ENCODE assay signal across 23 cellular contexts in the genomic region with DNA sequence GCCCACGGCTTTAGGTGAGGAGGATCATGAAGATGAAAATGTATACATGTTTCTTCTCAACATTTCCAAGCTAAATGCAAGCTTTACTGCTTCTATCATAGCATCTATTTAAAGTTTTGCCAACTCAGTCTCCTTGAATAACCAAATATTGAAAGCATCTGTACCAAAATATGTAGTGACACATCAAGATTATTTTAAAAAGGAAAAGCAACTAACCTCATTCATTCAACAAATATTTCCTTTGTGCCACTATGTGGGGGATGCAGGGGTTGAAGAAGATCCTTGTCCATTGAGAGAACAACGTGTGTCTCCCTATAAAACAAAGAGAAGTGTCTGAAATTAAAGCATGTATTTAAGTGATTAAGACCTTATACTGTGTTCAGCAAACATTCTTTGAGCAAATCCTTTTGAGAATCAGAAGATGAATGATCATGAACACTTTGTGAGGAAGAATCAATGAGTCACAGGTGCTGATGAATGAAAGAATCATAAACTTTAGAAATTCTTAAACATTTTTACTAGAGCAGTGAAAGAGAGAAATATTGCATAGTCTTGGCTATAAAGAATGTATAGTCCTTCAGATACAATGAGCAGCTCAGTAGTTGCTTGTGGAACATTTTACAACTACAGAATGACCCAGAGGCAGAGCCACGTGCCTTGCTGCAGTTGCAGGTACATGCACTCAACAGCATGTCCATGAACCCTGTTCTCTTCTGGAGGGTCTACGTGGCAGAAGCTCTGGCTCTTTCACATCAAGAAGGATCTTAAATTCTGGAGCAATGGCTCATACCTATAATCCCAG. TPM values are rescaled to one million over a fixed set of nuclear protein-coding genes. Genes with fewer than 3 reads are reported as not detected.
DNase-seq lines count a peak whose midpoint lies in the region; TF ChIP-seq lines count a peak whose summit lies in the region.
"Had no signal": no experiment of that assay in that cellular context is flagged by ENCODE, and none has a peak within 500 bp of the region (broad histone marks: within the 10 kb centered on the region; RNA-seq: fewer than 3 reads in every experiment).

No MANE protein-coding gene starts in this region.

- H3K4me1 ChIP-seq in fibroblast of lung (ENCODE audit: control insufficient read depth, extremely low read depth, insufficient read depth, low read length) = peaks cover 13% of the 10 kb centered on the region
- H3K4me1 ChIP-seq: sigmoid colon had no signal

- no peaks in the 10 kb centered on the region for H3K36me3 ChIP-seq in fibroblast of lung (ENCODE audit: control insufficient read depth, insufficient read depth, low read length)
- H3K36me3 ChIP-seq: sigmoid colon, thoracic aorta had no signal

- peak; percentile 50 for DNase-seq in EL
- DNase-seq in amniotic stem cell (lab: John Stamatoyannopoulos, UW) = peak; percentile 16
- DNase-seq in fibroblast of lung (ENCODE audit: low read depth in 2 of 2) = peak in 1 of 2 donors; percentile 45
- no peak for DNase-seq in anterior cingulate cortex (lab: John Stamatoyannopoulos, UW)
- DNase-seq in activated T-cell treated with anti-CD3 and anti-CD28 coated beads, Interleukin-2, amount 50 U/mL, for 1 hour = no peak
- no peak for DNase-seq in activated CD8-positive, alpha-beta memory T cell treated with anti-CD3 and anti-CD28 coated beads, Interleukin-2, amount 50 U/mL, for 48 hours
- DNase-seq: activated naive CD8-positive, alpha-beta T cell treated with anti-CD3 and anti-CD28 coated beads, Interleukin-2, amount 10 ng/mL, durations not matched to agents 7 days and 5 days; AML-193; COR-L47; DND-41; KBM-7; NCI-H1694 treated with DMSO at 0.1 percent for 48 hours; NCI-H748 treated with DMSO at 0.1 percent for 48 hours; Right ventricle myocardium superior; sigmoid colon; stimulated activated CD4-positive, alpha-beta T cell treated with anti-CD3 and anti-CD28 coated beads, Interleukin-1b, Interleukin-23, amount 100 ng/mL, for 48 hours; stimulated activated naive B cell treated with anti-CD40 and anti-IgM and Interleukin-4, amounts not matched to agents 10 μg/mL and 1 μg/mL and 100 μg/mL, for 72 hours had no signal

- H3K4me3 ChIP-seq in fibroblast of lung (replicated peaks in 1 of 4; ENCODE audit: control extremely low read depth in 1 of 4, insufficient read depth in 1 of 4, low read depth in 3 of 4, low read length in 4 of 4) (no peak overlapping the region), skin epidermis (no peak overlapping the region)
- H3K4me3 ChIP-seq: coronary artery, sigmoid colon, thoracic aorta had no signal

- no peak overlapping the region for H2AFZ ChIP-seq in fibroblast of lung (ENCODE audit: low read length)
- H2AFZ ChIP-seq: parathyroid adenoma had no signal

- peak overlapping the region; percentile 51 for H3K4me2 ChIP-seq in fibroblast of lung (ENCODE audit: extremely low read depth, insufficient read depth, low read length)

- no peak overlapping the region for H3K9ac ChIP-seq in fibroblast of lung (ENCODE audit: insufficient read depth, low read length)
- H3K9ac ChIP-seq: parathyroid adenoma had no signal

- H3K27ac ChIP-seq in fibroblast of lung (ENCODE audit: insufficient read depth, low read length) (peak overlapping the region; percentile 70), skin epidermis (peak overlapping the region in 15 of 21 experiments; percentile 14 to 78 (median 48))
- H3K27ac ChIP-seq: coronary artery, parathyroid adenoma, sigmoid colon, thoracic aorta had no signal

- no peaks in the 10 kb centered on the region for H3K79me2 ChIP-seq in fibroblast of lung (ENCODE audit: control insufficient read depth, insufficient read depth, low read length)
- H3K79me2 ChIP-seq: parathyroid adenoma had no signal

- H3K9me3 ChIP-seq in fibroblast of lung (ENCODE audit: control insufficient read depth, insufficient read depth, low read depth, low read length) = no peaks in the 10 kb centered on the region
- H3K9me3 ChIP-seq: sigmoid colon, thoracic aorta had no signal

- no peaks in the 10 kb centered on the region for H4K20me1 ChIP-seq in fibroblast of lung (ENCODE audit: control insufficient read depth, extremely low read depth, insufficient read depth, low read length)

- H3K27me3 ChIP-seq in fibroblast of lung (ENCODE audit: control insufficient read depth, insufficient read depth, low read length) = no peaks in the 10 kb centered on the region
- H3K27me3 ChIP-seq: sigmoid colon had no signal

- TF ChIP-seq CTCF in fibroblast of lung (conservative IDR thresholded peaks at IDR 0.05 in 1 of 2, IDR thresholded peaks at IDR 0.05 in 1 of 2; ENCODE audit: low read depth in 1 of 2, low read length in 2 of 2) = no peak

RNA-seq across cellular contexts. Expression of a gene that starts 13.9 kb away (rescaled TPM):
- not detected in 2 replicates for total RNA-seq in fibroblast of lung
- not detected in 2 replicates for polyA plus RNA-seq in fibroblast of lung
- polyA plus RNA-seq in fibroblast of lung (2012) = not detected in 2 replicates
- not detected in 2 replicates for polyA minus RNA-seq in fibroblast of lung (ENCODE audit: low replicate concordance)
- total RNA-seq: natural killer cell treated with Interleukin-12 subunit alpha and Interleukin-12 subunit beta and Interleukin-15 and Interleukin-18, amount 100 ng/mL, for 72 hours; Right ventricle myocardium superior; sigmoid colon had no signal
- polyA plus RNA-seq: sigmoid colon had no signal

RNA-seq across cellular contexts. Expression of a gene that starts 20.5 kb away (rescaled TPM):
- not detected in 2 replicates for total RNA-seq in fibroblast of lung
- not detected in 2 replicates for polyA plus RNA-seq in fibroblast of lung
- not detected in 2 replicates for polyA plus RNA-seq in fibroblast of lung (2012)
- polyA minus RNA-seq in fibroblast of lung (ENCODE audit: low replicate concordance) = not detected in 2 replicates
- total RNA-seq: activated naive CD8-positive, alpha-beta T cell treated with anti-CD3 and anti-CD28 coated beads, Interleukin-2, amount 10 ng/mL, durations not matched to agents 7 days and 5 days; mesenteric fat pad; natural killer cell treated with Interleukin-12 subunit alpha and Interleukin-12 subunit beta and Interleukin-15 and Interleukin-18, amount 100 ng/mL, for 72 hours; Right ventricle myocardium superior had no signal
- polyA plus RNA-seq: sigmoid colon had no signal

RNA-seq across cellular contexts. Expression of a gene that starts 48.5 kb away (rescaled TPM):
- total RNA-seq in fibroblast of lung = under 0.01 and 0.26 TPM in 2 replicates
- polyA plus RNA-seq in fibroblast of lung = 0.05 and 0.09 TPM in 2 replicates
- 0.89 and 2.2 TPM in 2 replicates for polyA plus RNA-seq in fibroblast of lung (2012)
- polyA minus RNA-seq in fibroblast of lung (ENCODE audit: low replicate concordance) = 2.7 TPM in 1 of 2 replicates, not detected in the other

Comparison
In these comparisons a context has a peak if more than half of its experiments do, and no peak if none do; other contexts are left out.
1. DNase-seq: peak in EL (single experiment) and amniotic stem cell (single experiment); none in anterior cingulate cortex (0 of 58), activated T-cell treated with anti-CD3 and anti-CD28 coated beads, Interleukin-2, amount 50 U/mL, for 1 hour (single experiment) and activated CD8-positive, alpha-beta memory T cell treated with anti-CD3 and anti-CD28 coated beads, Interleukin-2, amount 50 U/mL, for 48 hours (single experiment).